20 cellular contexts compared by ENCODE assay signal in the genomic region with DNA sequence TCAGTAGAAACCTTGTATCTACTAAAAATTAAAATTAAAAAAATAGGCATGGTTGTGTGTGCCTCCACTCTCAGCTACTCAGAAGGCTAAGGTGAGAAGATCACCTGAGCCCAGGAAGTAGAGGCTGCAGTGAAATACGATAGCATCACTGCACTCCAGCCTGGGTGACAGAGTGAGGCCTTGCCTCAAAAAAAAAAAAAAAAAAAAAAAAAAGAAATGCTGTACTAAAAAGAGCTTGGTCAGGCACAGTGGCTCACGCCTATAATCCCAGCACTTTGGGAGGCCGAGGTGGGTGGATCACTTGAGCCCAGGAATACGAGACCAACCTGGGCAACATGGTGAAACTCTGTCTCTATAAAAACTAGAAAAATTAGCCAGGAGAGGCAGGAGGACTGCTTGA.
"Had no signal": no experiment of that assay in that cellular context is flagged by ENCODE, and none has a peak within 500 bp of the region (broad histone marks: within the 10 kb centered on the region; RNA-seq: fewer than 3 reads in every experiment).

No MANE protein-coding gene starts in this region.

- H3K36me3 ChIP-seq: lower lobe of right lung, neutrophil, pancreas, suprapubic skin had no signal

- H3K27ac ChIP-seq: lower lobe of right lung, neutrophil, pancreas, suprapubic skin had no signal

- DNase-seq: activated B cell treated with CpG ODN at 0.5 μM for 24 hours; activated CD4-positive, alpha-beta memory T cell treated with anti-CD3 and anti-CD28 coated beads for 36 hours; activated CD4-positive, alpha-beta T cell treated with anti-CD3 and anti-CD28 coated beads for 4 hours; activated naive CD8-positive, alpha-beta T cell treated with anti-CD3 and anti-CD28 coated beads for 36 hours; activated T-cell treated with anti-CD3 and anti-CD28 coated beads for 4 hours; amniotic stem cell; dermis blood vessel endothelial cell; effector memory CD4-positive, alpha-beta T cell; hippocampal formation; islet precursor cell; left colon; lower lobe of right lung; pancreas; stimulated activated CD4-positive, alpha-beta T cell treated with anti-CD3 and anti-CD28 coated beads, Interleukin-4, amount 100 ng/mL, for 1 hour; stimulated activated naive CD8-positive, alpha-beta T cell treated with anti-CD3 and anti-CD28 coated beads, Interleukin-15, amount 100 ng/mL, for 72 hours had no signal

- H3K4me3 ChIP-seq: lower lobe of right lung, pancreas, smooth muscle cell, suprapubic skin had no signal

- ATAC-seq: left colon; lower lobe of right lung; natural killer cell treated with Interleukin-12 subunit alpha and Interleukin-12 subunit beta and Interleukin-15 and Interleukin-18, amount 100 ng/mL, for 72 hours; pancreas; sciatic nerve; stimulated activated naive CD8-positive, alpha-beta T cell treated with anti-CD3 and anti-CD28 coated beads, Interleukin-15, amount 100 ng/mL, for 72 hours had no signal

- H3K9me3 ChIP-seq: lower lobe of right lung, neutrophil, pancreas, suprapubic skin had no signal

- H3K4me1 ChIP-seq: lower lobe of right lung, suprapubic skin had no signal
